1 cellular context compared by ENCODE assay signal in genomic region chr2:190359896-190360376, GRCh38.
TF ChIP-seq lines count a peak whose summit lies in the region.

No MANE protein-coding gene starts in this region.

TF ChIP-seq in GM12878, 131 proteins besides CTCF, POLR2A, EP300 and RAD21:
- TF ChIP-seq BCLAF1 (IDR thresholded peaks at IDR 0.05) (no peak), EED (IDR thresholded peaks at IDR 0.05; ENCODE audit: low read depth) (0 out of 2 replicates have a peak, but pooled peaks have one; percentile 26), ASH2L (IDR thresholded peaks at IDR 0.05; ENCODE audit: borderline replicate concordance, low read depth) (peak; percentile 41; the same call in 1 of the 2 replicates), RUNX3 (IDR thresholded peaks at IDR 0.05; ENCODE audit: low read length) (no peak), FOS (IDR thresholded peaks at IDR 0.05; ENCODE audit: borderline replicate concordance, extremely low read depth, insufficient read length) (no peak), STAT1 (conservative IDR thresholded peaks at IDR 0.05) (no peak), CHD4 (IDR thresholded peaks at IDR 0.05) (no peak), ATF7 (IDR thresholded peaks at IDR 0.05; ENCODE audit: low read depth) (peak; percentile 79), CEBPB (IDR thresholded peaks at IDR 0.05; ENCODE audit: borderline replicate concordance in 1 of 2, low read depth in 2 of 2, low read length in 2 of 2) (no peak), ATF2 (IDR thresholded peaks at IDR 0.05; ENCODE audit: low read length) (peak; percentile 45; the same call in 1 of the 2 replicates), IKZF2 (IDR thresholded peaks at IDR 0.05) (no peak), SKIL (IDR thresholded peaks at IDR 0.05; ENCODE audit: low read depth, poor library complexity, severe bottlenecking) (no peak), RB1 (IDR thresholded peaks at IDR 0.05; ENCODE audit: borderline replicate concordance) (no peak), IKZF1 (conservative IDR thresholded peaks at IDR 0.05) (0 out of 2 replicates have a peak, but pooled peaks have one; percentile 27), DPF2 (IDR thresholded peaks at IDR 0.05) (no peak), TAF1 (IDR thresholded peaks at IDR 0.05; ENCODE audit: borderline replicate concordance, low read depth, low read length) (0 out of 2 replicates have a peak, but pooled peaks have one; percentile 46), MLLT1 (IDR thresholded peaks at IDR 0.05) (no peak), YY1 (IDR thresholded peaks at IDR 0.05; ENCODE audit: low read depth, low read length) (0 out of 2 replicates have a peak, but pooled peaks have one; percentile 8)
